Comparison of ENCODE assay signal across 16 cellular contexts in genomic region chr2:177771191-177771590, GRCh38.
"Had no signal": no experiment of that assay in that cellular context is flagged by ENCODE, and none has a peak within 500 bp of the region (broad histone marks: within the 10 kb centered on the region; RNA-seq: fewer than 3 reads in every experiment).

No MANE protein-coding gene starts in this region.

- H3K27ac Mint-ChIP-seq: activated CD8-positive, alpha-beta T cell treated with anti-CD3 and anti-CD28 coated beads for 36 hours; activated naive CD8-positive, alpha-beta T cell treated with anti-CD3 and anti-CD28 coated beads, Interleukin-2, amount 10 ng/mL, durations not matched to agents 7 days and 5 days; activated T-cell treated with anti-CD3 and anti-CD28 coated beads, Interleukin-2, amount 50 U/mL, for 72 hours; natural killer cell had no signal

- H3K36me3 Mint-ChIP-seq: activated naive CD8-positive, alpha-beta T cell treated with anti-CD3 and anti-CD28 coated beads, Interleukin-2, amount 10 ng/mL, durations not matched to agents 7 days and 5 days; natural killer cell had no signal

- ATAC-seq: activated CD8-positive, alpha-beta T cell treated with anti-CD3 and anti-CD28 coated beads for 36 hours; activated T-cell treated with anti-CD3 and anti-CD28 coated beads, Interleukin-2, amount 50 U/mL, for 72 hours; gastroesophageal sphincter; left colon; natural killer cell had no signal

- H3K4me3 Mint-ChIP-seq: activated CD8-positive, alpha-beta T cell treated with anti-CD3 and anti-CD28 coated beads for 36 hours; activated naive CD8-positive, alpha-beta T cell treated with anti-CD3 and anti-CD28 coated beads, Interleukin-2, amount 10 ng/mL, durations not matched to agents 7 days and 5 days; activated T-cell treated with anti-CD3 and anti-CD28 coated beads, Interleukin-2, amount 50 U/mL, for 72 hours; natural killer cell had no signal

- H3K27me3 ChIP-seq: gastroesophageal sphincter, thyroid gland, uterus had no signal

- H3K9me3 Mint-ChIP-seq: activated CD8-positive, alpha-beta T cell treated with anti-CD3 and anti-CD28 coated beads for 36 hours; activated naive CD8-positive, alpha-beta T cell treated with anti-CD3 and anti-CD28 coated beads, Interleukin-2, amount 10 ng/mL, durations not matched to agents 7 days and 5 days; activated T-cell treated with anti-CD3 and anti-CD28 coated beads, Interleukin-2, amount 50 U/mL, for 72 hours; natural killer cell had no signal

- H3K36me3 ChIP-seq: gastroesophageal sphincter, thyroid gland, uterus had no signal

- H3K27ac ChIP-seq: coronary artery, gastroesophageal sphincter, thyroid gland, uterus had no signal

- H3K4me3 ChIP-seq: coronary artery, gastroesophageal sphincter, thyroid gland, uterus had no signal

- H3K9me3 ChIP-seq: gastroesophageal sphincter, thyroid gland, uterus had no signal

- DNase-seq: activated CD8-positive, alpha-beta memory T cell treated with anti-CD3 and anti-CD28 coated beads, Interleukin-2, amount 50 U/mL, for 4 hours; activated CD8-positive, alpha-beta T cell treated with anti-CD3 and anti-CD28 coated beads for 36 hours; activated naive CD8-positive, alpha-beta T cell treated with anti-CD3 and anti-CD28 coated beads, Interleukin-2, amount 10 ng/mL, durations not matched to agents 7 days and 5 days; activated T-cell treated with anti-CD3 and anti-CD28 coated beads, Interleukin-2, amount 50 U/mL, for 72 hours; aorta; caudate nucleus; effector CD4-positive, alpha-beta T cell; hippocampal formation; left colon; natural killer cell; nucleus accumbens; SW 1271; thyroid gland; uterus had no signal

- H3K4me1 ChIP-seq: gastroesophageal sphincter, thyroid gland, uterus had no signal
